Comparison of ENCODE assay signal across 21 cellular contexts in genomic region chr12:79053394-79053793, GRCh38.
DNase-seq lines count a peak whose midpoint lies in the region; FAIRE-seq and TF ChIP-seq lines count a peak whose summit lies in the region.
"Had no signal": no experiment of that assay in that cellular context is flagged by ENCODE, and none has a peak within 500 bp of the region (broad histone marks: within the 10 kb centered on the region; RNA-seq: fewer than 3 reads in every experiment).

No MANE protein-coding gene starts in this region.

- TF ChIP-seq CTCF in kidney (IDR thresholded peaks at IDR 0.05; ENCODE audit: borderline replicate concordance, extremely low read depth, insufficient read depth) (no peak), ascending aorta (IDR thresholded peaks at IDR 0.05) (no peak)

- H3K9me3 ChIP-seq in kidney (ENCODE audit: control insufficient read depth in 1 of 2, low read length in 2 of 2) (no peaks in the 10 kb centered on the region), small intestine (ENCODE audit: control insufficient read depth, low read depth) (no peaks in the 10 kb centered on the region), ascending aorta (no peaks in the 10 kb centered on the region)
- H3K9me3 ChIP-seq: BLaER1, Caco-2 had no signal

- H3K9ac ChIP-seq in kidney (ENCODE audit: low read length in 2 of 2), result no peak overlapping the region
- H3K9ac ChIP-seq: BLaER1, GM23248 had no signal

- H3K27ac ChIP-seq in kidney (ENCODE audit: low read depth in 2 of 2, low read length in 2 of 2) (no peak overlapping the region), small intestine (ENCODE audit: low read depth in 1 of 2, low read length in 1 of 2) (no peak overlapping the region), ascending aorta (no peak overlapping the region), substantia nigra (ENCODE audit: low read depth, low read length, poor library complexity, severe bottlenecking) (no peak overlapping the region)
- H3K27ac ChIP-seq: BLaER1, C4-2B, GM23248 had no signal

- H3K4me3 ChIP-seq in kidney (ENCODE audit: low read length in 2 of 2), result no peak overlapping the region
- H3K4me3 ChIP-seq in small intestine (ENCODE audit: low read depth in 1 of 2, low read length in 2 of 2), result no peak overlapping the region
- no peak overlapping the region for H3K4me3 ChIP-seq in ascending aorta
- H3K4me3 ChIP-seq: BLaER1, GM23248 had no signal

- DNase-seq in RCC 7860 (ENCODE audit: low spot score) (no peak), kidney (no peak), small intestine (no peak), ascending aorta (ENCODE audit: low spot score in 2 of 2) (no peak), substantia nigra (lab: John Stamatoyannopoulos, UW) (no peak), iPS-NIHi11 (ENCODE audit: low spot score) (no peak), DMS153 (lab: John Stamatoyannopoulos, UW) (no peak)
- DNase-seq: Caco-2; CD4-positive, CD25-positive, alpha-beta regulatory T cell; CD8-positive, alpha-beta T cell; DMS79; EL; GF-D8; GM23248; H9 had no signal

- H3K4me1 ChIP-seq in kidney (ENCODE audit: control insufficient read depth in 1 of 2, insufficient read depth in 1 of 2, low read depth in 1 of 2, low read length in 2 of 2) (no peaks in the 10 kb centered on the region), small intestine (ENCODE audit: control insufficient read depth in 2 of 2, insufficient read depth in 1 of 2, low read depth in 1 of 2, low read length in 1 of 2) (no peaks in the 10 kb centered on the region), ascending aorta (no peaks in the 10 kb centered on the region)
- H3K4me1 ChIP-seq: BLaER1 had no signal

- intact Hi-C loops in kidney (cut with DNase I) (no loop called here), ascending aorta (cut with DNase I) (no loop called here)

- FAIRE-seq in RCC 7860 (lab: Jason Lieb, UNC) (peak; percentile 85), colon (lab: Jason Lieb, UNC) (peak; percentile 86), kidney (lab: Jason Lieb, UNC) (peak; percentile 97), small intestine (lab: Jason Lieb, UNC) (peak; percentile 85)
- FAIRE-seq: GM12891, GM18507, H1 had no signal

- 88 to 97% (median 91%) methylated on average over 3 of the region's 3 CpGs for WGBS in small intestine, 3 donors

- H3K27me3 ChIP-seq in small intestine (ENCODE audit: control insufficient read depth in 2 of 2, insufficient read depth in 2 of 2, low read length in 2 of 2) (no peaks in the 10 kb centered on the region), ascending aorta (no peaks in the 10 kb centered on the region)
- H3K27me3 ChIP-seq: BLaER1 had no signal

- H3K36me3 ChIP-seq in kidney (ENCODE audit: control insufficient read depth in 1 of 2, insufficient read depth in 2 of 2, low read length in 2 of 2) (no peaks in the 10 kb centered on the region), small intestine (ENCODE audit: control insufficient read depth in 2 of 2, insufficient read depth in 2 of 2, low read length in 2 of 2) (no peaks in the 10 kb centered on the region), ascending aorta (no peaks in the 10 kb centered on the region)
